ENCODE assay signal across 11 cellular contexts in the genomic region with DNA sequence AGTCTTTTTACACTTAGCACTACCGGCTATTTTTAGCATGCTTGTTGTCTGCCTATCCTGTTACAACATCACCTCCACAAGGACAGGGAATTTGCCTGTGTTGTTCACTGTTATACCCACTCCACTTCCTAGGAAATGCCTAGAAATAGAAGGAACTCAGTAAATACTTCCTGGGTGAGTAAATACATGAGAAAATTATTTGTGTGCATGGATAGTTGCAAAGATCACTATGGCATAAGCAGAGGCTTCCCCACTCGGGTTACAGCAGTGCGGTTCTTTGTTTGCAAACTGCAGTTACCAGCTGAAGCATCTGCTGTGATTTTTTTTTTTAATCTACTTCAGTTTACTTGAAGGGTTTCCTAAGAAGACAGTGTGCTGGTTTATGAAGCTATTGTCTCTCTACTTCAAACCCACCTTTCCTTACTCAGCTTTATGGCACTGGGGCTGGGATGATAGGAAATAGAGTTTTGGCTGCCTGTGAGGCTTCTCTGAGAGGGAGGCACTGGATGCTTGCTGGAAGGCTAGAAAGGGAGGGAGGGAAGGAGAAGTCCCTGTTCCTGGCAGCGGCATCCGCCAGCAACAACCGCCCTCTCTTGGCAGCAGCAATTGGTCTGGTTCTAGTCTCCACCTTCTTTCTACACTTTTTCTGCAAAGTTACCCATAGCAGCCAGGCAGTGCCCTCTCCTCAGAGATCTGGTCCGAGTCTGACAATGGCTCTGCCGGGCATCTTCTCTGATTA. TPM values are rescaled to one million over a fixed set of nuclear protein-coding genes. Genes with fewer than 3 reads are reported as not detected.
DNase-seq lines count a peak whose midpoint lies in the region; ATAC-seq, FAIRE-seq and TF ChIP-seq lines count a peak whose summit lies in the region.
"Had no signal": no experiment of that assay in that cellular context is flagged by ENCODE, and none has a peak within 500 bp of the region (broad histone marks: within the 10 kb centered on the region; RNA-seq: fewer than 3 reads in every experiment).

No MANE protein-coding gene starts in this region.

- H3K4me3 ChIP-seq in A549 = no peak overlapping the region

- H3K27ac Mint-ChIP-seq in nephron = peak overlapping the region; percentile 76 to 92 (median 83)
- no peak overlapping the region for H3K27ac Mint-ChIP-seq in activated naive CD4-positive, alpha-beta T cell treated with anti-CD3 and anti-CD28 coated beads, Interleukin-2, amount 50 U/mL, for 72 hours
- H3K27ac Mint-ChIP-seq: activated CD4-positive, alpha-beta T cell treated with anti-CD3 and anti-CD28 coated beads, Interleukin-2, amount 10 ng/mL, durations not matched to agents 7 days and 5 days; effector memory CD8-positive, alpha-beta T cell had no signal

- WGBS in A549 (ENCODE audit: missing lambda C conversion rate) = 43% methylated on average over 8 of the region's 8 CpGs

- H3K9me3 ChIP-seq in A549 = no peaks in the 10 kb centered on the region

- no peaks in the 10 kb centered on the region for H3K36me3 Mint-ChIP-seq in nephron (ENCODE audit: low read depth)
- H3K36me3 Mint-ChIP-seq in activated naive CD4-positive, alpha-beta T cell treated with anti-CD3 and anti-CD28 coated beads, Interleukin-2, amount 50 U/mL, for 72 hours = no peaks in the 10 kb centered on the region

- peak in 1 of 2 experiments; percentile 41; a peak in 3 of 6 replicates for ATAC-seq in A549
- ATAC-seq in activated naive CD4-positive, alpha-beta T cell treated with anti-CD3 and anti-CD28 coated beads, Interleukin-2, amount 50 U/mL, for 72 hours = no peak
- no peak for ATAC-seq in GM18867 (IDR thresholded peaks at IDR 0.05; ENCODE audit: unreplicated experiment)
- ATAC-seq in HG03571 (IDR thresholded peaks at IDR 0.05; ENCODE audit: unreplicated experiment) = no peak
- ATAC-seq: effector memory CD8-positive, alpha-beta T cell had no signal

- no peak overlapping the region for H3K27ac ChIP-seq in A549

- TF ChIP-seq CTCF in A549 (IDR thresholded peaks at IDR 0.05) (no peak), nephron (IDR thresholded peaks at IDR 0.05; ENCODE audit: unreplicated experiment in 3 of 3) (no peak)

- TF ChIP-seq EP300 in A549 (IDR thresholded peaks at IDR 0.05) = no peak

- in situ Hi-C loops in ACHN (cut with HindIII; ENCODE audit: low pct_ligation_motif_present, low pct_unique_long_range_greater_than_20kb, low sequenced_read_pairs) = no loop called here

- H3K4me2 ChIP-seq in A549 = 0 out of 3 replicates have a peak overlapping the region, but pooled peaks have one; percentile 10

- H3K4me1 ChIP-seq in A549 = peaks cover 9% of the 10 kb centered on the region; the same call in 1 of the 3 replicates

- no peak for TF ChIP-seq POLR2A in A549 (IDR thresholded peaks at IDR 0.05; ENCODE audit: low read length)

- peak overlapping the region in 2 of 3 experiments; percentile 50 to 52 for H3K4me3 Mint-ChIP-seq in nephron
- H3K4me3 Mint-ChIP-seq: activated CD4-positive, alpha-beta T cell treated with anti-CD3 and anti-CD28 coated beads, Interleukin-2, amount 10 ng/mL, durations not matched to agents 7 days and 5 days; effector memory CD8-positive, alpha-beta T cell had no signal

- no peaks in the 10 kb centered on the region for H3K27me3 Mint-ChIP-seq in nephron (ENCODE audit: low read depth)

- FAIRE-seq in A549 (lab: Jason Lieb, UNC) = no peak

- CTCF ChIA-PET in A549 (lab: Yijun Ruan, JAX) = interaction anchor here (0.9 to 2.8 kb wide), 2 partner anchors 133 to 219 kb away, joined by 3 to 8 read pairs; a partner anchor contains a TSS

- no peak for DNase-seq in A549 (ENCODE audit: low read depth in 1 of 2, low spot score in 1 of 2)
- peak; percentile 0 for DNase-seq in NCI-H748 treated with DMSO at 0.1 percent for 48 hours (lab: John Stamatoyannopoulos, UW)
- peak; percentile 20 for DNase-seq in fibroblast of the conjunctiva (ENCODE audit: low read depth)
- no peak for DNase-seq in activated naive CD4-positive, alpha-beta T cell treated with anti-CD3 and anti-CD28 coated beads, Interleukin-2, amount 50 U/mL, for 72 hours (ENCODE audit: low spot score in 2 of 2)
- DNase-seq in ACHN = no peak
- DNase-seq: activated CD4-positive, alpha-beta T cell treated with anti-CD3 and anti-CD28 coated beads, Interleukin-2, amount 10 ng/mL, durations not matched to agents 7 days and 5 days; effector memory CD8-positive, alpha-beta T cell; MV-4-11 had no signal

- H3K9me3 Mint-ChIP-seq in nephron = no peaks in the 10 kb centered on the region
- H3K9me3 Mint-ChIP-seq in activated naive CD4-positive, alpha-beta T cell treated with anti-CD3 and anti-CD28 coated beads, Interleukin-2, amount 50 U/mL, for 72 hours = no peaks in the 10 kb centered on the region
- H3K9me3 Mint-ChIP-seq: activated CD4-positive, alpha-beta T cell treated with anti-CD3 and anti-CD28 coated beads, Interleukin-2, amount 10 ng/mL, durations not matched to agents 7 days and 5 days; effector memory CD8-positive, alpha-beta T cell had no signal

- POLR2A ChIA-PET in A549 (lab: Yijun Ruan, JAX) = no interaction called here

- TF ChIP-seq RAD21 in A549 (conservative IDR thresholded peaks at IDR 0.05 in 1 of 2, IDR thresholded peaks at IDR 0.05 in 1 of 2) = no peak

- peaks cover 59% of the 10 kb centered on the region for H3K4me1 Mint-ChIP-seq in nephron
- H3K4me1 Mint-ChIP-seq: activated CD4-positive, alpha-beta T cell treated with anti-CD3 and anti-CD28 coated beads, Interleukin-2, amount 10 ng/mL, durations not matched to agents 7 days and 5 days had no signal

TF ChIP-seq in A549, 52 proteins besides CTCF, POLR2A, EP300 and RAD21:
- TF ChIP-seq BHLHE40 (IDR thresholded peaks at IDR 0.05; ENCODE audit: low read depth, low read length) = no peak
- no peak for TF ChIP-seq FOSL2 (IDR thresholded peaks at IDR 0.05)
- TF ChIP-seq FOSL2 (CRISPR knock-in tag; IDR thresholded peaks at IDR 0.05) = no peak
- no peak for TF ChIP-seq MYC (IDR thresholded peaks at IDR 0.05; ENCODE audit: borderline replicate concordance, low read length)
- no peak for TF ChIP-seq NPAS2 (CRISPR knock-in tag; IDR thresholded peaks at IDR 0.05; ENCODE audit: borderline replicate concordance)
- no peak for TF ChIP-seq NFE2L2 (conservative IDR thresholded peaks at IDR 0.05; ENCODE audit: low read length)
- TF ChIP-seq, protein P1, sequence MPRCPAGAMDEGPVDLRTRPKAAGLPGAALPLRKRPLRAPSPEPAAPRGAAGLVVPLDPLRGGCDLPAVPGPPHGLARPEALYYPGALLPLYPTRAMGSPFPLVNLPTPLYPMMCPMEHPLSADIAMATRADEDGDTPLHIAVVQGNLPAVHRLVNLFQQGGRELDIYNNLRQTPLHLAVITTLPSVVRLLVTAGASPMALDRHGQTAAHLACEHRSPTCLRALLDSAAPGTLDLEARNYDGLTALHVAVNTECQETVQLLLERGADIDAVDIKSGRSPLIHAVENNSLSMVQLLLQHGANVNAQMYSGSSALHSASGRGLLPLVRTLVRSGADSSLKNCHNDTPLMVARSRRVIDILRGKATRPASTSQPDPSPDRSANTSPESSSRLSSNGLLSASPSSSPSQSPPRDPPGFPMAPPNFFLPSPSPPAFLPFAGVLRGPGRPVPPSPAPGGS (IDR thresholded peaks at IDR 0.05) = no peak
- TF ChIP-seq RNF2 (IDR thresholded peaks at IDR 0.05; ENCODE audit: borderline replicate concordance, low read depth) = no peak
- TF ChIP-seq, protein P2, sequence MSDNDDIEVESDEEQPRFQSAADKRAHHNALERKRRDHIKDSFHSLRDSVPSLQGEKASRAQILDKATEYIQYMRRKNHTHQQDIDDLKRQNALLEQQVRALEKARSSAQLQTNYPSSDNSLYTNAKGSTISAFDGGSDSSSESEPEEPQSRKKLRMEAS (IDR thresholded peaks at IDR 0.05) = no peak
- TF ChIP-seq PHF8 (IDR thresholded peaks at IDR 0.05; ENCODE audit: borderline replicate concordance, low read depth) = no peak
- TF ChIP-seq CHD4 (IDR thresholded peaks at IDR 0.05; ENCODE audit: borderline replicate concordance) = no peak
- TF ChIP-seq ZC3H11A (IDR thresholded peaks at IDR 0.05) = no peak
- TF ChIP-seq, protein P3, sequence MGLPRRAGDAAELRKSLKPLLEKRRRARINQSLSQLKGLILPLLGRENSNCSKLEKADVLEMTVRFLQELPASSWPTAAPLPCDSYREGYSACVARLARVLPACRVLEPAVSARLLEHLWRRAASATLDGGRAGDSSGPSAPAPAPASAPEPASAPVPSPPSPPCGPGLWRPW (IDR thresholded peaks at IDR 0.05) = no peak
- no peak for TF ChIP-seq HOXB5 (CRISPR knock-in tag; IDR thresholded peaks at IDR 0.05)
- no peak for TF ChIP-seq RCOR1 (IDR thresholded peaks at IDR 0.05; ENCODE audit: low read depth, low read length)
TF ChIP-seq in A549: peak in this region for 0.

RNA-seq across cellular contexts. Expression of a gene that starts 29.1 kb away (rescaled TPM):
- polyA plus RNA-seq in A549 (2011; rRNA removed) = not detected in 2 replicates
- polyA plus RNA-seq in A549 (2012; cell fraction: cytosol; rRNA removed) = not detected in 2 replicates
- not detected in 2 replicates for polyA plus RNA-seq in A549 (2012; cell fraction: nucleus; rRNA removed)
- not detected in 3 replicates for polyA plus RNA-seq in A549 (2017; fragmentation: RNase III; extraction: RNeasy Plus Mini Kit Qiagen cat#74134 plus additional on column Dnase treatment)
- not detected in 2 replicates for polyA minus RNA-seq in A549 (2011; rRNA and poly(A)+ RNA removed)
- not detected for total RNA-seq in activated naive CD4-positive, alpha-beta T cell treated with anti-CD3 and anti-CD28 coated beads, Interleukin-2, amount 50 U/mL, for 72 hours
- total RNA-seq: activated CD4-positive, alpha-beta T cell treated with anti-CD3 and anti-CD28 coated beads, Interleukin-2, amount 10 ng/mL, durations not matched to agents 7 days and 5 days had no signal

RNA-seq across cellular contexts. Expression of a gene that starts 40.5 kb away (rescaled TPM):
- polyA plus RNA-seq in A549 (2011; rRNA removed) (3.5 and 4.1 TPM in 2 replicates), A549 (2017; fragmentation: RNase III; extraction: RNeasy Plus Mini Kit Qiagen cat#74134 plus additional on column Dnase treatment) (0.84 to 1.4 TPM (median 1.0 TPM) in 3 replicates)
- polyA plus RNA-seq in A549 (2012; cell fraction: cytosol; rRNA removed) = 2.8 and 3.2 TPM in 2 replicates
- polyA plus RNA-seq in A549 (2012; cell fraction: nucleus; rRNA removed) = 0.97 and 2.8 TPM in 2 replicates
- polyA minus RNA-seq in A549 (2011; rRNA and poly(A)+ RNA removed) = 1.9 and 2.5 TPM in 2 replicates
- total RNA-seq in activated naive CD4-positive, alpha-beta T cell treated with anti-CD3 and anti-CD28 coated beads, Interleukin-2, amount 50 U/mL, for 72 hours = 100 to 1,000 TPM; 667 to 811 TPM

Comparison
In these comparisons a context has a peak if more than half of its experiments do, and no peak if none do; other contexts are left out.
1. DNase-seq: peak in NCI-H748 treated with DMSO at 0.1 percent for 48 hours (single experiment) and fibroblast of the conjunctiva (single experiment); none in A549 (0 of 2), activated naive CD4-positive, alpha-beta T cell treated with anti-CD3 and anti-CD28 coated beads, Interleukin-2, amount 50 U/mL, for 72 hours (0 of 2) and ACHN (single experiment).
2. H3K27ac Mint-ChIP-seq: peak in nephron (3 of 3); none in activated naive CD4-positive, alpha-beta T cell treated with anti-CD3 and anti-CD28 coated beads, Interleukin-2, amount 50 U/mL, for 72 hours (0 of 2).